10 cellular contexts compared by ENCODE assay signal in the genomic region with DNA sequence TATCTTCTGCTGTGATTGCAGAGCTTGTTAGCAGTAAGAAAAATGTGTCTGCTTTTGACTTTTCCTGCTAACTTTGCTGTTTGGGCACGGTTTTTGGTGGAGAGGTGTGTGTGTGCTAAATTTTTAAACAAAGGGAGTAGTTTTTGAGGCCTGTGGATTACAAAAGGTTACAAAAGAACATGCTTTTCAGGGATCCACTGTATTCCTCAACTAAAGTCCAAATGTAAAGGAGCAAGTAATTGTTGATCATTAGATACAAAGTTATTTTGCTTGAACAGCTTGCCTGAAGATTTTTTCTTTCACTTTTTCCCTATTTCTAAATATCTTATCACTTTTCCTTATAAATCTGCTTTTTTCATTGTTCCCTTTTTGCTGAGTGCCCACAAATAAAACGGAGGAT. TPM values are rescaled to one million over a fixed set of nuclear protein-coding genes. Genes with fewer than 3 reads are reported as not detected.
A peak's percentile ranks its signal among the peaks of the same experiment; 100 is the strongest.
DNase-seq lines count a peak whose midpoint lies in the region; ATAC-seq, FAIRE-seq and TF ChIP-seq lines count a peak whose summit lies in the region.
"Had no signal": no experiment of that assay in that cellular context is flagged by ENCODE, and none has a peak within 500 bp of the region (broad histone marks: within the 10 kb centered on the region; RNA-seq: fewer than 3 reads in every experiment).

No MANE protein-coding gene starts in this region.

- BruUV-seq in PC-3 (replicated peaks; lab: Mats Ljungman, UMichigan) (TSS peak; percentile 30), endothelial cell of umbilical vein (replicated peaks; lab: Mats Ljungman, UMichigan) (TSS peak; percentile 29)

- no peaks in the 10 kb centered on the region for H3F3A ChIP-seq in PC-3 (ENCODE audit: low read length, unreplicated experiment)

- H3K4me1 ChIP-seq in PC-3 (ENCODE audit: insufficient read depth, low read length) = peaks cover 45% of the 10 kb centered on the region
- H3K4me1 ChIP-seq in endothelial cell of umbilical vein (ENCODE audit: control insufficient read depth, extremely low read depth, insufficient read depth, low read length) = peaks cover 37% of the 10 kb centered on the region

- dilution Hi-C loops in endothelial cell of umbilical vein (cut with MboI; ENCODE audit: extremely low pct_ligation_motif_present, low sequenced_read_pairs) = no loop called here

- TF ChIP-seq POLR2A in endothelial cell of umbilical vein (IDR thresholded peaks at IDR 0.05; ENCODE audit: low read depth, low read length) = no peak

- H3K36me3 ChIP-seq in PC-3 (ENCODE audit: low read depth, low read length) (peaks cover 52% of the 10 kb centered on the region), endothelial cell of umbilical vein (ENCODE audit: control insufficient read depth in 2 of 2, extremely low read depth in 1 of 2, insufficient read depth in 2 of 2, low read length in 2 of 2) (peaks cover 21 to 24% of the 10 kb centered on the region in 2 experiments)

- H3K4me2 ChIP-seq in PC-3 (ENCODE audit: low read length) (peak overlapping the region; percentile 93), endothelial cell of umbilical vein (ENCODE audit: insufficient read depth, low read length) (peak overlapping the region; percentile 99)

- H3K9ac ChIP-seq in PC-3 (ENCODE audit: low read length) (peak overlapping the region; percentile 98), endothelial cell of umbilical vein (replicated peaks; ENCODE audit: extremely low read depth, insufficient read depth, low read length) (no peak overlapping the region)

- no peaks in the 10 kb centered on the region for H3K9me1 ChIP-seq in endothelial cell of umbilical vein (replicated peaks; ENCODE audit: control insufficient read depth, extremely low read depth, insufficient read depth, low read length)

- H3K9me2 ChIP-seq in PC-3 (replicated peaks; ENCODE audit: low read length) = no peaks in the 10 kb centered on the region

- peak overlapping the region; percentile 26 for H3K27ac Mint-ChIP-seq in activated CD8-positive, alpha-beta memory T cell treated with anti-CD3 and anti-CD28 coated beads, Interleukin-2, amount 10 ng/mL, durations not matched to agents 7 days and 5 days

- peaks cover 69% of the 10 kb centered on the region for H3K79me2 ChIP-seq in PC-3 (ENCODE audit: low read length)
- H3K79me2 ChIP-seq in endothelial cell of umbilical vein (ENCODE audit: control insufficient read depth, insufficient read depth, low read length) = peaks cover 60% of the 10 kb centered on the region

- H2AFZ ChIP-seq in PC-3 (ENCODE audit: low read length) = no peak overlapping the region
- no peak overlapping the region for H2AFZ ChIP-seq in endothelial cell of umbilical vein (ENCODE audit: low read depth, low read length)

- H3K4me3 Mint-ChIP-seq in activated CD8-positive, alpha-beta memory T cell treated with anti-CD3 and anti-CD28 coated beads, Interleukin-2, amount 10 ng/mL, durations not matched to agents 7 days and 5 days = peak overlapping the region; percentile 99

- H3K27ac ChIP-seq in PC-3 (ENCODE audit: low read length) (no peak overlapping the region), endothelial cell of umbilical vein (ENCODE audit: insufficient read depth, low read depth, low read length) (no peak overlapping the region)

- TF ChIP-seq CTCF in PC-3 (conservative IDR thresholded peaks at IDR 0.05; ENCODE audit: low read depth, low read length) (no peak), endothelial cell of umbilical vein (IDR thresholded peaks at IDR 0.05; ENCODE audit: extremely low read depth in 1 of 2, insufficient read depth in 1 of 2, low read depth in 1 of 2, low read length in 2 of 2) (no peak), retinal pigment epithelial cell (conservative IDR thresholded peaks at IDR 0.05; ENCODE audit: low read depth, low read length) (no peak)

- no peak for DNase-seq in activated CD8-positive, alpha-beta memory T cell treated with anti-CD3 and anti-CD28 coated beads, Interleukin-2, amount 10 ng/mL, durations not matched to agents 7 days and 5 days
- DNase-seq in activated CD8-positive, alpha-beta memory T cell treated with anti-CD3 and anti-CD28 coated beads for 24 hours = no peak
- DNase-seq in PC-3 (no peak), endothelial cell of umbilical vein (ENCODE audit: low read depth, low spot score) (no peak), retinal pigment epithelial cell (ENCODE audit: low read depth) (no peak), middle frontal gyrus (ENCODE audit: extremely low spot score, low spot score) (no peak)
- DNase-seq: T1000 had no signal

- H3K36me3 Mint-ChIP-seq in activated CD8-positive, alpha-beta memory T cell treated with anti-CD3 and anti-CD28 coated beads, Interleukin-2, amount 10 ng/mL, durations not matched to agents 7 days and 5 days = peaks cover 53% of the 10 kb centered on the region

- H3K9me3 ChIP-seq in PC-3 (ENCODE audit: low read length) (no peaks in the 10 kb centered on the region), endothelial cell of umbilical vein (replicated peaks; ENCODE audit: control insufficient read depth, insufficient read depth, low read length) (no peaks in the 10 kb centered on the region)

- H3K27me3 ChIP-seq in PC-3 (ENCODE audit: low read length) = no peaks in the 10 kb centered on the region
- no peaks in the 10 kb centered on the region for H3K27me3 ChIP-seq in endothelial cell of umbilical vein (ENCODE audit: control insufficient read depth in 2 of 2, insufficient read depth in 2 of 2, low read length in 2 of 2)

- intact Hi-C loops in PC-3 (cut with micrococcal nuclease) = no loop called here
- intact Hi-C loops in endothelial cell of umbilical vein (cut with micrococcal nuclease) = loop anchor here (5.0 kb wide), 1 partner anchor 36 kb away; no protein-coding TSS in a partner anchor

- CTCF ChIA-PET in activated CD8-positive, alpha-beta memory T cell treated with anti-CD3 and anti-CD28 coated beads, Interleukin-2, amount 10 ng/mL, durations not matched to agents 7 days and 5 days (lab: Charles Lee) = interaction anchor here (0.8 to 8.6 kb wide), 6 partner anchors 12 to 295 kb away, joined by 3 to 75 read pairs (median 4); no protein-coding TSS in a partner anchor
- CTCF ChIA-PET in PC-3 (lab: Charles Lee) (no interaction called here), endothelial cell of umbilical vein (lab: Charles Lee) (interaction anchor here (4.7 kb wide), 1 partner anchor 12 kb away, joined by 23 read pairs; no protein-coding TSS in a partner anchor)

- ATAC-seq in activated CD8-positive, alpha-beta memory T cell treated with anti-CD3 and anti-CD28 coated beads, Interleukin-2, amount 10 ng/mL, durations not matched to agents 7 days and 5 days = no peak
- ATAC-seq in PC-3 (no peak), HG02938 (IDR thresholded peaks at IDR 0.05; ENCODE audit: unreplicated experiment) (no peak), HG02970 (IDR thresholded peaks at IDR 0.05; ENCODE audit: low FRiP score, unreplicated experiment) (no peak)

- POLR2A ChIA-PET in PC-3 (lab: Charles Lee; ENCODE audit: unreplicated experiment) (interaction anchor here (0.6 kb wide), 1 partner anchor 159 kb away, joined by 4 read pairs; no protein-coding TSS in a partner anchor), endothelial cell of umbilical vein (lab: Charles Lee) (no interaction called here)

- H4K20me1 ChIP-seq in PC-3 (ENCODE audit: low read length) (peaks cover 44% of the 10 kb centered on the region), endothelial cell of umbilical vein (replicated peaks; ENCODE audit: control insufficient read depth, extremely low read depth, insufficient read depth, low read length) (peaks cover 13% of the 10 kb centered on the region)

- no peaks in the 10 kb centered on the region for H3K9me3 Mint-ChIP-seq in activated CD8-positive, alpha-beta memory T cell treated with anti-CD3 and anti-CD28 coated beads, Interleukin-2, amount 10 ng/mL, durations not matched to agents 7 days and 5 days (ENCODE audit: low read depth)

- peaks cover 59% of the 10 kb centered on the region for H3K4me1 Mint-ChIP-seq in activated CD8-positive, alpha-beta memory T cell treated with anti-CD3 and anti-CD28 coated beads, Interleukin-2, amount 10 ng/mL, durations not matched to agents 7 days and 5 days

- H3K27me3 Mint-ChIP-seq in activated CD8-positive, alpha-beta memory T cell treated with anti-CD3 and anti-CD28 coated beads, Interleukin-2, amount 10 ng/mL, durations not matched to agents 7 days and 5 days = no peaks in the 10 kb centered on the region

- no peak for FAIRE-seq in endothelial cell of umbilical vein (lab: Jason Lieb, UNC)
- FAIRE-seq: H54 had no signal

- H3K4me3 ChIP-seq in PC-3 (ENCODE audit: low read length) (peak overlapping the region; percentile 84), endothelial cell of umbilical vein (replicated peaks in 1 of 3; ENCODE audit: insufficient read depth in 1 of 3, low read depth in 1 of 3, low read length in 3 of 3) (peak overlapping the region in 1 of 3 experiments; percentile 93), retinal pigment epithelial cell (ENCODE audit: low read length) (peak overlapping the region; percentile 80)

RNA-seq across cellular contexts. Expression of a gene that starts 2.0 kb away (rescaled TPM):
- 100 to 1,000 TPM; 413 to 525 TPM for total RNA-seq in activated CD8-positive, alpha-beta memory T cell treated with anti-CD3 and anti-CD28 coated beads, Interleukin-2, amount 10 ng/mL, durations not matched to agents 7 days and 5 days
- 390 and 437 TPM in 2 replicates for total RNA-seq in PC-3 (2014; rRNA removed)
- total RNA-seq in endothelial cell of umbilical vein = 495 and 508 TPM in 2 replicates
- 108 and 119 TPM in 2 replicates for polyA plus RNA-seq in endothelial cell of umbilical vein
- polyA plus RNA-seq in endothelial cell of umbilical vein (2011; cell fraction: cytosol; rRNA removed) = 131 and 149 TPM in 2 replicates
- polyA plus RNA-seq in endothelial cell of umbilical vein (2011; cell fraction: nucleus; rRNA removed) = 215 and 290 TPM in 2 replicates
- polyA plus RNA-seq in endothelial cell of umbilical vein (2012) = 283 and 399 TPM in 2 replicates
- polyA minus RNA-seq in endothelial cell of umbilical vein = 310 and 339 TPM in 2 replicates
- 181 TPM for polyA minus RNA-seq in endothelial cell of umbilical vein (2011; cell fraction: cytosol; rRNA and poly(A)+ RNA removed)
- polyA minus RNA-seq in endothelial cell of umbilical vein (2011; cell fraction: nucleus; rRNA and poly(A)+ RNA removed) = 113 and 201 TPM in 2 replicates

RNA-seq across cellular contexts. Expression of a gene that starts 42.3 kb away (rescaled TPM):
- total RNA-seq in activated CD8-positive, alpha-beta memory T cell treated with anti-CD3 and anti-CD28 coated beads, Interleukin-2, amount 10 ng/mL, durations not matched to agents 7 days and 5 days = 1 to 10 TPM; 2.6 to 3.0 TPM
- total RNA-seq in PC-3 (2014; rRNA removed) (9.0 and 12.8 TPM in 2 replicates), endothelial cell of umbilical vein (11.7 and 15.3 TPM in 2 replicates)
- 7.0 and 7.2 TPM in 2 replicates for polyA plus RNA-seq in endothelial cell of umbilical vein
- 6.8 and 8.3 TPM in 2 replicates for polyA plus RNA-seq in endothelial cell of umbilical vein (2011; cell fraction: cytosol; rRNA removed)
- 31.1 and 36.6 TPM in 2 replicates for polyA plus RNA-seq in endothelial cell of umbilical vein (2011; cell fraction: nucleus; rRNA removed)
- 15.1 and 20.0 TPM in 2 replicates for polyA plus RNA-seq in endothelial cell of umbilical vein (2012)
- polyA minus RNA-seq in endothelial cell of umbilical vein = 4.3 and 9.9 TPM in 2 replicates
- polyA minus RNA-seq in endothelial cell of umbilical vein (2011; cell fraction: cytosol; rRNA and poly(A)+ RNA removed) = not detected
- 4.6 and 6.5 TPM in 2 replicates for polyA minus RNA-seq in endothelial cell of umbilical vein (2011; cell fraction: nucleus; rRNA and poly(A)+ RNA removed)
